9 cellular contexts compared by ENCODE assay signal in genomic region chr1:206784471-206784903, GRCh38. TPM values are rescaled to one million over a fixed set of nuclear protein-coding genes. Genes with fewer than 3 reads are reported as not detected.
A peak's percentile ranks its signal among the peaks of the same experiment; 100 is the strongest.
DNase-seq lines count a peak whose midpoint lies in the region; ATAC-seq and TF ChIP-seq lines count a peak whose summit lies in the region.
"Had no signal": no experiment of that assay in that cellular context is flagged by ENCODE, and none has a peak within 500 bp of the region (broad histone marks: within the 10 kb centered on the region; RNA-seq: fewer than 3 reads in every experiment).

No MANE protein-coding gene starts in this region.

- H3K4me1 ChIP-seq in neural progenitor cell (no peaks in the 10 kb centered on the region), heart right ventricle (peaks cover 0 to 23% (median 0%) of the 10 kb centered on the region in 9 donors), endodermal cell (ENCODE audit: control insufficient read depth, insufficient read depth, low read length) (no peaks in the 10 kb centered on the region)

- H3K4me3 Mint-ChIP-seq in naive B cell (peak overlapping the region in 6 of 8 donors; percentile 17 to 82 (median 58)), neural progenitor cell (no peak overlapping the region), endodermal cell (no peak overlapping the region)

- H3K9me3 ChIP-seq in neural progenitor cell (ENCODE audit: low read depth), result no peaks in the 10 kb centered on the region
- no peaks in the 10 kb centered on the region for H3K9me3 ChIP-seq in heart right ventricle
- no peaks in the 10 kb centered on the region for H3K9me3 ChIP-seq in endodermal cell (ENCODE audit: control insufficient read depth, low read length)

- peaks cover 0 to 16% (median 8%) of the 10 kb centered on the region in 3 donors for H3K27me3 Mint-ChIP-seq in naive B cell
- H3K27me3 Mint-ChIP-seq in neural progenitor cell (ENCODE audit: insufficient read depth, low read depth), result peaks cover 2% of the 10 kb centered on the region
- peaks cover 5% of the 10 kb centered on the region for H3K27me3 Mint-ChIP-seq in endodermal cell (ENCODE audit: insufficient read depth)

- 90 to 95% methylated on average over 17 of the region's 17 CpGs for WGBS in heart right ventricle, 2 donors
- 93 to 96% methylated on average over 13 to 17 of the region's 17 CpGs for WGBS in endodermal cell (ENCODE audit: insufficient coverage in 1 of 2, insufficient read length in 1 of 2), 2 experiments

- no peak overlapping the region for H2AFZ ChIP-seq in neural progenitor cell (replicated peaks)

- H3F3A ChIP-seq in neural progenitor cell (ENCODE audit: low read depth), result no peaks in the 10 kb centered on the region

- intact Hi-C loops in heart right ventricle (cut with DNase I), result no loop called here

- H3K27ac ChIP-seq in neural progenitor cell, result no peak overlapping the region
- peak overlapping the region in 1 of 10 donors; percentile 47 for H3K27ac ChIP-seq in heart right ventricle
- no peak overlapping the region for H3K27ac ChIP-seq in endodermal cell (ENCODE audit: low read depth, low read length)

- H3K36me3 Mint-ChIP-seq in naive B cell (no peaks in the 10 kb centered on the region), neural progenitor cell (no peaks in the 10 kb centered on the region), endodermal cell (ENCODE audit: low read depth) (no peaks in the 10 kb centered on the region)

- H3K4me3 ChIP-seq in neural progenitor cell (no peak overlapping the region), heart right ventricle (no peak overlapping the region), endodermal cell (ENCODE audit: low read length) (no peak overlapping the region)

- H3K36me3 ChIP-seq in neural progenitor cell (no peaks in the 10 kb centered on the region), heart right ventricle (no peaks in the 10 kb centered on the region), endodermal cell (ENCODE audit: control insufficient read depth, insufficient read depth, low read length) (no peaks in the 10 kb centered on the region)

- TF ChIP-seq CTCF in neural progenitor cell (IDR thresholded peaks at IDR 0.05), result no peak
- no peak for TF ChIP-seq CTCF in heart right ventricle (IDR thresholded peaks at IDR 0.05)
- TF ChIP-seq CTCF in endodermal cell (conservative IDR thresholded peaks at IDR 0.05), result no peak

- no peaks in the 10 kb centered on the region for H3K79me2 ChIP-seq in neural progenitor cell (ENCODE audit: low read depth)

- H3K9me3 Mint-ChIP-seq in naive B cell (no peaks in the 10 kb centered on the region), neural progenitor cell (no peaks in the 10 kb centered on the region), endodermal cell (no peaks in the 10 kb centered on the region)

- peak; percentile 90 to 94 for DNase-seq in activated CD4-positive, alpha-beta T cell treated with anti-CD3 and anti-CD28 coated beads for 4 hours
- DNase-seq in naive B cell, result no peak
- DNase-seq in neural progenitor cell (ENCODE audit: low spot score), result no peak
- DNase-seq in heart right ventricle, result no peak
- DNase-seq in Kasumi-1 (lab: John Stamatoyannopoulos, UW), result no peak
- DNase-seq in endodermal cell, result no peak

- H3K27ac Mint-ChIP-seq in naive B cell (peak overlapping the region in 4 of 6 donors; percentile 39 to 91 (median 72)), neural progenitor cell (no peak overlapping the region), endodermal cell (no peak overlapping the region)

- ATAC-seq in GM18498 (IDR thresholded peaks at IDR 0.05; ENCODE audit: unreplicated experiment), result peak; percentile 68
- peak; percentile 47 for ATAC-seq in HG02870 (IDR thresholded peaks at IDR 0.05; ENCODE audit: unreplicated experiment)
- peak; percentile 46 to 51 for ATAC-seq in naive B cell (ENCODE audit: low read depth in 2 of 2)
- no peak for ATAC-seq in heart right ventricle

- no peaks in the 10 kb centered on the region for H4K20me1 ChIP-seq in neural progenitor cell (ENCODE audit: low read depth)

- H3K27me3 ChIP-seq in neural progenitor cell (no peaks in the 10 kb centered on the region), heart right ventricle (no peaks in the 10 kb centered on the region), endodermal cell (ENCODE audit: control insufficient read depth, insufficient read depth, low read length, poor library complexity, severe bottlenecking) (peaks cover 4% of the 10 kb centered on the region)

- H3K4me1 Mint-ChIP-seq in naive B cell, result peaks cover 32 to 43% (median 38%) of the 10 kb centered on the region in 3 donors
- peaks cover 5% of the 10 kb centered on the region for H3K4me1 Mint-ChIP-seq in neural progenitor cell
- H3K4me1 Mint-ChIP-seq in endodermal cell, result no peaks in the 10 kb centered on the region

- H3K9ac ChIP-seq in neural progenitor cell, result no peak overlapping the region
- no peak overlapping the region for H3K9ac ChIP-seq in endodermal cell (ENCODE audit: extremely low read depth, low read length, poor library complexity, severe bottlenecking)

- H3K4me2 ChIP-seq in neural progenitor cell, result no peak overlapping the region

RNA-seq across cellular contexts. Expression of gene IL10, which starts 12.2 kb away (rescaled TPM):
- polyA plus RNA-seq in naive B cell (ENCODE audit: low read depth in 6 of 6) (under 1 TPM in 2 of 6 donors, not detected in 4; 0.17 to 0.31 TPM), heart right ventricle (1 to 10 TPM in 1 of 2 donors, under 1 TPM in 1; 0.81 to 1.1 TPM)
- total RNA-seq in neural progenitor cell (ENCODE audit: low replicate concordance) (not detected in 2 replicates), heart right ventricle (1 to 10 TPM in 3 of 10 donors, under 1 TPM in 5, not detected in 2; 0.25 to 2.6 (median 0.74) TPM), endodermal cell (not detected)
- not detected for polyA plus RNA-seq in endodermal cell (2013, experiment 1 of 2)
- polyA plus RNA-seq in endodermal cell (2013, experiment 2 of 2), result not detected
- total RNA-seq: neural crest cell had no signal

RNA-seq across cellular contexts. Expression of gene IL19, which starts 13.9 kb away (rescaled TPM):
- polyA plus RNA-seq in naive B cell (ENCODE audit: low read depth in 6 of 6), result not detected
- total RNA-seq in neural progenitor cell (ENCODE audit: low replicate concordance), result not detected in 2 replicates
- not detected for total RNA-seq in heart right ventricle
- polyA plus RNA-seq in heart right ventricle, result not detected
- not detected for total RNA-seq in endodermal cell
- not detected for polyA plus RNA-seq in endodermal cell (2013, experiment 1 of 2)
- polyA plus RNA-seq in endodermal cell (2013, experiment 2 of 2), result not detected
- total RNA-seq: neural crest cell had no signal

Comparison
In these comparisons a context has a peak if more than half of its experiments do, and no peak if none do; other contexts are left out.
1. ATAC-seq: peak in GM18498 (single experiment), HG02870 (single experiment) and naive B cell (2 of 2); none in heart right ventricle (0 of 8).
2. DNase-seq: peak in activated CD4-positive, alpha-beta T cell treated with anti-CD3 and anti-CD28 coated beads for 4 hours (2 of 2); none in naive B cell (single experiment), neural progenitor cell (single experiment), heart right ventricle (0 of 2), Kasumi-1 (0 of 2) and endodermal cell (single experiment).
3. H3K27ac Mint-ChIP-seq: peak in naive B cell (4 of 6); none in neural progenitor cell (single experiment) and endodermal cell (single experiment).
4. H3K4me3 Mint-ChIP-seq: peak in naive B cell (6 of 8); none in neural progenitor cell (single experiment) and endodermal cell (single experiment).